ENCODE assay signal across 9 cellular contexts in genomic region chr18:75936862-75937261, GRCh38.
"Had no signal": no experiment of that assay in that cellular context is flagged by ENCODE, and none has a peak within 500 bp of the region (broad histone marks: within the 10 kb centered on the region; RNA-seq: fewer than 3 reads in every experiment).

No MANE protein-coding gene starts in this region.

- H3K4me3 Mint-ChIP-seq: HFFc6, IgD-negative memory B cell had no signal

- FAIRE-seq: HepG2 had no signal

- H3K27me3 Mint-ChIP-seq: IgD-negative memory B cell had no signal

- H3K4me1 ChIP-seq: HAP-1 had no signal

- H3K36me3 ChIP-seq: HAP-1 had no signal

- ATAC-seq: HCT116, HepG2 had no signal

- H3K9ac ChIP-seq: GM23248 had no signal

- DNase-seq: GM23248, H7, HFFc6, KBM-7 had no signal

- H3K4me3 ChIP-seq: GM23248, HAP-1 had no signal

- H3K27ac ChIP-seq: GM23248, HL-60 had no signal

- H3K9me3 ChIP-seq: HAP-1 had no signal

- H3K36me3 Mint-ChIP-seq: IgD-negative memory B cell had no signal

- H3K27ac Mint-ChIP-seq: HFFc6, IgD-negative memory B cell had no signal
